ENCODE assay signal across 13 cellular contexts in genomic region chr9:129343119-129343696, GRCh38.
DNase-seq lines count a peak whose midpoint lies in the region; FAIRE-seq and TF ChIP-seq lines count a peak whose summit lies in the region.
"Had no signal": no experiment of that assay in that cellular context is flagged by ENCODE, and none has a peak within 500 bp of the region (broad histone marks: within the 10 kb centered on the region; RNA-seq: fewer than 3 reads in every experiment).

No MANE protein-coding gene starts in this region.

- CTCF ChIA-PET in mammary epithelial cell (lab: Charles Lee; ENCODE audit: low non-redundant PET) = no interaction called here

- H3K4me3 Mint-ChIP-seq in dendritic cell treated with granulocyte-macrophage colony-stimulating factor and Interleukin-4, amounts not matched to agents 40 ng/mL and 50 ng/mL, for 4 days = peak overlapping the region; percentile 17
- H3K4me3 Mint-ChIP-seq: activated CD4-positive, alpha-beta memory T cell treated with anti-CD3 and anti-CD28 coated beads, Interleukin-2, amount 10 ng/mL, durations not matched to agents 7 days and 5 days had no signal

- peaks cover 53% of the 10 kb centered on the region for H3K4me1 Mint-ChIP-seq in dendritic cell treated with granulocyte-macrophage colony-stimulating factor and Interleukin-4, amounts not matched to agents 40 ng/mL and 50 ng/mL, for 4 days (ENCODE audit: low read depth)

- H3K9me3 ChIP-seq in breast epithelium (no peaks in the 10 kb centered on the region), mammary epithelial cell (replicated peaks; ENCODE audit: insufficient read depth, low read length) (no peaks in the 10 kb centered on the region), mucosa of rectum (ENCODE audit: control insufficient read depth in 2 of 2, low read length in 2 of 2) (no peaks in the 10 kb centered on the region), transverse colon (no peaks in the 10 kb centered on the region), small intestine (ENCODE audit: control insufficient read depth, low read depth) (no peaks in the 10 kb centered on the region)

- H3K79me2 ChIP-seq in mammary epithelial cell (ENCODE audit: insufficient read depth, low read length) = peaks cover 4% of the 10 kb centered on the region

- no peaks in the 10 kb centered on the region for H3K27me3 Mint-ChIP-seq in dendritic cell treated with granulocyte-macrophage colony-stimulating factor and Interleukin-4, amounts not matched to agents 40 ng/mL and 50 ng/mL, for 4 days
- H3K27me3 Mint-ChIP-seq: activated CD4-positive, alpha-beta memory T cell treated with anti-CD3 and anti-CD28 coated beads, Interleukin-2, amount 10 ng/mL, durations not matched to agents 7 days and 5 days had no signal

- peaks cover 0 to 3% of the 10 kb centered on the region in 2 donors for H3K4me1 ChIP-seq in breast epithelium
- no peaks in the 10 kb centered on the region for H3K4me1 ChIP-seq in mammary epithelial cell (ENCODE audit: insufficient read depth, low read length)
- H3K4me1 ChIP-seq in mucosa of rectum (ENCODE audit: control insufficient read depth in 2 of 2, insufficient read depth in 2 of 2, low read length in 2 of 2) = no peaks in the 10 kb centered on the region
- no peaks in the 10 kb centered on the region for H3K4me1 ChIP-seq in transverse colon
- no peaks in the 10 kb centered on the region for H3K4me1 ChIP-seq in small intestine (ENCODE audit: control insufficient read depth in 2 of 2, insufficient read depth in 1 of 2, low read depth in 1 of 2, low read length in 1 of 2)

- TF ChIP-seq POLR2A in breast epithelium (IDR thresholded peaks at IDR 0.05) (no peak), transverse colon (IDR thresholded peaks at IDR 0.05) (no peak)

- peak overlapping the region; percentile 86 for H3K27ac Mint-ChIP-seq in dendritic cell treated with granulocyte-macrophage colony-stimulating factor and Interleukin-4, amounts not matched to agents 40 ng/mL and 50 ng/mL, for 4 days
- H3K27ac Mint-ChIP-seq: activated CD4-positive, alpha-beta memory T cell treated with anti-CD3 and anti-CD28 coated beads, Interleukin-2, amount 10 ng/mL, durations not matched to agents 7 days and 5 days had no signal

- no peaks in the 10 kb centered on the region for H4K20me1 ChIP-seq in mammary epithelial cell (ENCODE audit: insufficient read depth, low read length)

- peaks cover 8% of the 10 kb centered on the region for H3K36me3 Mint-ChIP-seq in dendritic cell treated with granulocyte-macrophage colony-stimulating factor and Interleukin-4, amounts not matched to agents 40 ng/mL and 50 ng/mL, for 4 days (ENCODE audit: low read depth)

- H3K4me3 ChIP-seq in breast epithelium (no peak overlapping the region), mammary epithelial cell (replicated peaks in 1 of 3; ENCODE audit: insufficient read depth in 1 of 3, low read depth in 2 of 3, low read length in 3 of 3) (no peak overlapping the region), mucosa of rectum (ENCODE audit: low read length in 2 of 2) (no peak overlapping the region), transverse colon (no peak overlapping the region), small intestine (ENCODE audit: low read depth in 1 of 2, low read length in 2 of 2) (no peak overlapping the region)
- H3K4me3 ChIP-seq: skin epidermis had no signal

- no peak overlapping the region for H2AFZ ChIP-seq in mammary epithelial cell (ENCODE audit: low read depth, low read length)

- dilution Hi-C loops in mammary epithelial cell (cut with HindIII; ENCODE audit: low sequenced_read_pairs) = loop anchor here (25.0 kb wide), 1 partner anchor 269 kb away; the partner anchor contains the start of gene C9orf50

- H3K27ac ChIP-seq in breast epithelium (peak overlapping the region; percentile 52 to 93), mammary epithelial cell (ENCODE audit: insufficient read depth, low read depth, low read length) (no peak overlapping the region), mucosa of rectum (ENCODE audit: low read depth in 2 of 2, low read length in 2 of 2) (peak overlapping the region; percentile 17 to 36), transverse colon (peak overlapping the region; percentile 26 to 63 (median 48)), small intestine (ENCODE audit: low read depth in 1 of 2, low read length in 1 of 2) (peak overlapping the region in 1 of 2 donors; percentile 8)

- H3K4me2 ChIP-seq in mammary epithelial cell (ENCODE audit: insufficient read depth, low read depth, low read length) = no peak overlapping the region

- no peak for FAIRE-seq in small intestine (lab: Jason Lieb, UNC)

- 97% methylated on average over 10 of the region's 10 CpGs for WGBS in mammary epithelial cell (ENCODE audit: low coverage, missing lambda C conversion rate)
- WGBS in transverse colon (ENCODE audit: low coverage in 1 of 2), 2 donors = 89 to 94% methylated on average over 9 to 10 of the region's 10 CpGs
- 87 to 97% (median 89%) methylated on average over 10 of the region's 10 CpGs for WGBS in small intestine, 3 donors

- no peak for TF ChIP-seq CTCF in breast epithelium (IDR thresholded peaks at IDR 0.05)
- TF ChIP-seq CTCF in mammary epithelial cell (conservative IDR thresholded peaks at IDR 0.05 in 1 of 2, IDR thresholded peaks at IDR 0.05 in 1 of 2; ENCODE audit: extremely low read depth in 1 of 2, insufficient read depth in 1 of 2, low read depth in 1 of 2, low read length in 2 of 2) = no peak
- no peak for TF ChIP-seq CTCF in transverse colon (IDR thresholded peaks at IDR 0.05)

- DNase-seq in breast epithelium (ENCODE audit: low spot score in 2 of 2) (no peak), mammary epithelial cell (no peak), transverse colon (no peak), small intestine (no peak), GM19238 (ENCODE audit: insufficient read length, low spot score) (no peak), head of caudate nucleus (no peak)
- DNase-seq: 8988T; activated CD4-positive, alpha-beta memory T cell treated with anti-CD3 and anti-CD28 coated beads, Interleukin-2, amount 10 ng/mL, durations not matched to agents 7 days and 5 days; NCI-H1417; stimulated activated naive CD4-positive, alpha-beta T cell treated with Interleukin-2 at 50 U/mL for 16 hours had no signal

- H3K36me3 ChIP-seq in breast epithelium = no peaks in the 10 kb centered on the region
- H3K36me3 ChIP-seq in mammary epithelial cell (ENCODE audit: insufficient read depth, low read length) = no peaks in the 10 kb centered on the region
- no peaks in the 10 kb centered on the region for H3K36me3 ChIP-seq in mucosa of rectum (ENCODE audit: control insufficient read depth in 2 of 2, insufficient read depth in 2 of 2, low read length in 2 of 2)
- H3K36me3 ChIP-seq in transverse colon = no peaks in the 10 kb centered on the region
- H3K36me3 ChIP-seq in small intestine (ENCODE audit: control insufficient read depth in 2 of 2, insufficient read depth in 2 of 2, low read length in 2 of 2) = no peaks in the 10 kb centered on the region

- no TSS peak for BruUV-seq in mammary epithelial cell (replicated peaks; lab: Mats Ljungman, UMichigan)

- in situ Hi-C loops in mammary epithelial cell (cut with MboI; ENCODE audit: low sequenced_read_pairs in 2 of 2) = loop anchor here in 1 of 2 donors (25.0 kb wide), 1 partner anchor 269 kb away; the partner anchor contains the start of gene C9orf50
- in situ Hi-C loops in transverse colon (cut with MboI; ENCODE audit: low pct_ligation_motif_present in 1 of 4, low pct_unique_long_range_greater_than_20kb in 1 of 4, low sequenced_read_pairs in 3 of 4) = no loop called here

- no peaks in the 10 kb centered on the region for H3K27me3 ChIP-seq in breast epithelium
- H3K27me3 ChIP-seq in mammary epithelial cell (ENCODE audit: insufficient read depth, low read length) = no peaks in the 10 kb centered on the region
- peaks cover 0 to 3% of the 10 kb centered on the region in 2 donors for H3K27me3 ChIP-seq in mucosa of rectum (ENCODE audit: control insufficient read depth in 2 of 2, insufficient read depth in 2 of 2, low read length in 2 of 2)
- no peaks in the 10 kb centered on the region for H3K27me3 ChIP-seq in transverse colon
- H3K27me3 ChIP-seq in small intestine (ENCODE audit: control insufficient read depth in 2 of 2, insufficient read depth in 2 of 2, low read length in 2 of 2) = no peaks in the 10 kb centered on the region

- TF ChIP-seq EP300 in transverse colon (IDR thresholded peaks at IDR 0.05; ENCODE audit: low read depth) = no peak

- H3K9ac ChIP-seq in mammary epithelial cell (ENCODE audit: insufficient read depth, low read length) (no peak overlapping the region), mucosa of rectum (ENCODE audit: low read depth in 1 of 2, low read length in 2 of 2) (no peak overlapping the region)

- H3K9me3 Mint-ChIP-seq in dendritic cell treated with granulocyte-macrophage colony-stimulating factor and Interleukin-4, amounts not matched to agents 40 ng/mL and 50 ng/mL, for 4 days = no peaks in the 10 kb centered on the region
- H3K9me3 Mint-ChIP-seq: activated CD4-positive, alpha-beta memory T cell treated with anti-CD3 and anti-CD28 coated beads, Interleukin-2, amount 10 ng/mL, durations not matched to agents 7 days and 5 days had no signal

- intact Hi-C loops in breast epithelium (cut with DNase I; ENCODE audit: low total_unique reads) = no loop called here
- intact Hi-C loops in mammary epithelial cell (cut with micrococcal nuclease) = no loop called here
- intact Hi-C loops in dendritic cell treated with granulocyte-macrophage colony-stimulating factor and Interleukin-4, amounts not matched to agents 40 ng/mL and 50 ng/mL, for 4 days (cut with micrococcal nuclease) = no loop called here
- intact Hi-C loops in transverse colon (cut with DNase I; ENCODE audit: low total_unique reads) = no loop called here
- intact Hi-C loops in head of caudate nucleus (cut with DNase I) = no loop called here
